Comparison of ENCODE assay signal across 9 cellular contexts in genomic region chr6:2158596-2159271, GRCh38.
DNase-seq lines count a peak whose midpoint lies in the region; FAIRE-seq and TF ChIP-seq lines count a peak whose summit lies in the region.
"Had no signal": no experiment of that assay in that cellular context is flagged by ENCODE, and none has a peak within 500 bp of the region (broad histone marks: within the 10 kb centered on the region; RNA-seq: fewer than 3 reads in every experiment).

No MANE protein-coding gene starts in this region.

- DNase-seq in AG20443 (ENCODE audit: low spot score) (peak; percentile 25), H7 (peak; percentile 67), ascending aorta (ENCODE audit: low spot score in 2 of 2) (no peak), kidney tubule cell (ENCODE audit: low spot score) (peak; percentile 54), HTR-8/SVneo (ENCODE audit: insufficient read length, low spot score) (no peak), Ammon's horn (ENCODE audit: low spot score) (no peak), NCI-H187 (lab: John Stamatoyannopoulos, UW) (no peak)
- DNase-seq in stimulated activated naive CD4-positive, alpha-beta T cell treated with Interleukin-2 at 50 U/mL for 16 hours (lab: John Stamatoyannopoulos, UW): no peak
- DNase-seq: activated T-cell treated with anti-CD3 and anti-CD28 coated beads, Interleukin-2, amount 50 U/mL, for 1 hour had no signal

- no peaks in the 10 kb centered on the region for H3K9me3 ChIP-seq in ascending aorta

- FAIRE-seq in HTR-8/SVneo (lab: Jason Lieb, UNC): no peak

- peak; percentile 5 to 28 (median 20) for TF ChIP-seq CTCF in ascending aorta (IDR thresholded peaks at IDR 0.05)

- no peak overlapping the region for H3K27ac ChIP-seq in ascending aorta

- H3K36me3 ChIP-seq in H7 (replicated peaks; ENCODE audit: control insufficient read depth, insufficient read depth, low read length) (no peaks in the 10 kb centered on the region), ascending aorta (no peaks in the 10 kb centered on the region)

- H3K4me3 ChIP-seq in H7 (ENCODE audit: insufficient read depth, low read depth, low read length) (no peak overlapping the region), ascending aorta (no peak overlapping the region)

- peaks cover 0 to 25% of the 10 kb centered on the region in 2 donors for H3K4me1 ChIP-seq in ascending aorta

- H3K27me3 ChIP-seq in H7 (ENCODE audit: control insufficient read depth, insufficient read depth, low read length) (no peaks in the 10 kb centered on the region), ascending aorta (no peaks in the 10 kb centered on the region)

- intact Hi-C loops in ascending aorta (cut with DNase I): no loop called here

Comparison
In these comparisons a context has a peak if more than half of its experiments do, and no peak if none do; other contexts are left out.
1. DNase-seq: peak in AG20443 (single experiment), H7 (single experiment) and kidney tubule cell (single experiment); none in ascending aorta (0 of 2), HTR-8/SVneo (single experiment), Ammon's horn (single experiment), stimulated activated naive CD4-positive, alpha-beta T cell treated with Interleukin-2 at 50 U/mL for 16 hours (single experiment) and NCI-H187 (0 of 2).